19 cellular contexts compared by ENCODE assay signal in genomic region chr3:112000971-112001370, GRCh38. TPM values are rescaled to one million over a fixed set of nuclear protein-coding genes. Genes with fewer than 3 reads are reported as not detected.
DNase-seq lines count a peak whose midpoint lies in the region; ATAC-seq and TF ChIP-seq lines count a peak whose summit lies in the region.
"Had no signal": no experiment of that assay in that cellular context is flagged by ENCODE, and none has a peak within 500 bp of the region (broad histone marks: within the 10 kb centered on the region; RNA-seq: fewer than 3 reads in every experiment).

No MANE protein-coding gene starts in this region.

- ATAC-seq in activated naive CD8-positive, alpha-beta T cell treated with anti-CD3 and anti-CD28 coated beads, Interleukin-2, amount 50 U/mL, for 24 hours: no peak
- ATAC-seq in HG03565 (IDR thresholded peaks at IDR 0.05; ENCODE audit: unreplicated experiment) (no peak), body of pancreas (no peak)
- ATAC-seq: sciatic nerve had no signal

- no peak for TF ChIP-seq POLR2A in body of pancreas (IDR thresholded peaks at IDR 0.05)

- H3K36me3 ChIP-seq in hepatocyte (replicated peaks; ENCODE audit: insufficient read depth, low read depth) (no peaks in the 10 kb centered on the region), body of pancreas (replicated peaks in 1 of 2; ENCODE audit: insufficient read depth in 1 of 2, low read depth in 2 of 2) (no peaks in the 10 kb centered on the region)
- H3K36me3 ChIP-seq: stomach had no signal

- WGBS in hepatocyte (ENCODE audit: low lambda C conversion rate, missing lambda C conversion rate): 42% methylated on average over 2 of the region's 2 CpGs
- WGBS in body of pancreas, 2 donors: 76 to 88% methylated on average over 2 of the region's 2 CpGs

- no peaks in the 10 kb centered on the region for H4K20me1 ChIP-seq in hepatocyte (ENCODE audit: insufficient read depth, poor library complexity, severe bottlenecking)

- H3K9me2 ChIP-seq in hepatocyte (replicated peaks; ENCODE audit: insufficient read depth): no peaks in the 10 kb centered on the region

- intact Hi-C loops in body of pancreas (cut with DNase I): no loop called here

- H3K4me1 Mint-ChIP-seq in activated naive CD8-positive, alpha-beta T cell (ENCODE audit: low read depth): peaks cover 65% of the 10 kb centered on the region
- H3K4me1 Mint-ChIP-seq in activated naive CD8-positive, alpha-beta T cell treated with anti-CD3 and anti-CD28 coated beads, Interleukin-2, amount 50 U/mL, for 24 hours: peaks cover 65% of the 10 kb centered on the region

- H3K79me2 ChIP-seq in hepatocyte: no peaks in the 10 kb centered on the region

- no peaks in the 10 kb centered on the region for H3K27me3 Mint-ChIP-seq in activated naive CD8-positive, alpha-beta T cell
- H3K27me3 Mint-ChIP-seq in activated naive CD8-positive, alpha-beta T cell treated with anti-CD3 and anti-CD28 coated beads, Interleukin-2, amount 50 U/mL, for 24 hours: peaks cover 6% of the 10 kb centered on the region

- H3K27me3 ChIP-seq in hepatocyte (peaks cover 18% of the 10 kb centered on the region), body of pancreas (no peaks in the 10 kb centered on the region)

- no peak for DNase-seq in activated naive CD8-positive, alpha-beta T cell treated with anti-CD3 and anti-CD28 coated beads, Interleukin-2, amount 50 U/mL, for 24 hours
- DNase-seq in NCI-H748 (lab: John Stamatoyannopoulos, UW; ENCODE audit: unreplicated experiment) (peak; percentile 77), hepatocyte (ENCODE audit: low spot score) (no peak), nucleus accumbens (lab: John Stamatoyannopoulos, UW) (no peak), body of pancreas (no peak)
- DNase-seq in effector CD8-positive, alpha-beta T cell (lab: John Stamatoyannopoulos, UW): no peak
- DNase-seq: ACHN; activated CD4-positive, alpha-beta T cell treated with anti-CD3 and anti-CD28 coated beads, Interleukin-2, amount 50 U/mL, for 4 hours; activated naive CD4-positive, alpha-beta T cell treated with anti-CD3 and anti-CD28 coated beads, Interleukin-2, amount 10 ng/mL, durations not matched to agents 7 days and 5 days; activated T-cell treated with anti-CD3 and anti-CD28 coated beads, Interleukin-2, amount 50 U/mL, for 1 hour; HCEC 1CT; NCI-H187 treated with DMSO at 0.1 percent for 48 hours; stomach had no signal

- H3K27ac ChIP-seq in hepatocyte: no peak overlapping the region
- H3K27ac ChIP-seq in body of pancreas: no peak overlapping the region
- H3K27ac ChIP-seq: stomach had no signal

- H3K9me3 Mint-ChIP-seq in activated naive CD8-positive, alpha-beta T cell (ENCODE audit: low read depth): no peaks in the 10 kb centered on the region
- H3K9me3 Mint-ChIP-seq in activated naive CD8-positive, alpha-beta T cell treated with anti-CD3 and anti-CD28 coated beads, Interleukin-2, amount 50 U/mL, for 24 hours: no peaks in the 10 kb centered on the region
- H3K9me3 Mint-ChIP-seq: activated naive CD4-positive, alpha-beta T cell treated with anti-CD3 and anti-CD28 coated beads, Interleukin-2, amount 10 ng/mL, durations not matched to agents 7 days and 5 days; mesothelial cell of epicardium had no signal

- TF ChIP-seq CTCF in hepatocyte (IDR thresholded peaks at IDR 0.05; ENCODE audit: poor library complexity) (no peak), body of pancreas (IDR thresholded peaks at IDR 0.05) (no peak)

- peak overlapping the region; percentile 95 for H3K4me2 ChIP-seq in hepatocyte

- no peak overlapping the region for H3K27ac Mint-ChIP-seq in activated naive CD8-positive, alpha-beta T cell
- no peak overlapping the region for H3K27ac Mint-ChIP-seq in activated naive CD8-positive, alpha-beta T cell treated with anti-CD3 and anti-CD28 coated beads, Interleukin-2, amount 50 U/mL, for 24 hours
- H3K27ac Mint-ChIP-seq: activated naive CD4-positive, alpha-beta T cell treated with anti-CD3 and anti-CD28 coated beads, Interleukin-2, amount 10 ng/mL, durations not matched to agents 7 days and 5 days; mesothelial cell of epicardium had no signal

- peak overlapping the region; percentile 9 for H3K4me3 Mint-ChIP-seq in activated naive CD8-positive, alpha-beta T cell
- H3K4me3 Mint-ChIP-seq in activated naive CD8-positive, alpha-beta T cell treated with anti-CD3 and anti-CD28 coated beads, Interleukin-2, amount 50 U/mL, for 24 hours: no peak overlapping the region
- H3K4me3 Mint-ChIP-seq: activated naive CD4-positive, alpha-beta T cell treated with anti-CD3 and anti-CD28 coated beads, Interleukin-2, amount 10 ng/mL, durations not matched to agents 7 days and 5 days; mesothelial cell of epicardium had no signal

- no peaks in the 10 kb centered on the region for H3K36me3 Mint-ChIP-seq in activated naive CD8-positive, alpha-beta T cell
- H3K36me3 Mint-ChIP-seq in activated naive CD8-positive, alpha-beta T cell treated with anti-CD3 and anti-CD28 coated beads, Interleukin-2, amount 50 U/mL, for 24 hours (ENCODE audit: low read depth): peaks cover 2% of the 10 kb centered on the region
- H3K36me3 Mint-ChIP-seq: activated naive CD4-positive, alpha-beta T cell treated with anti-CD3 and anti-CD28 coated beads, Interleukin-2, amount 10 ng/mL, durations not matched to agents 7 days and 5 days; CD14-positive monocyte; mesothelial cell of epicardium had no signal

- H3K4me1 ChIP-seq in hepatocyte (ENCODE audit: insufficient read depth) (peaks cover 5% of the 10 kb centered on the region), body of pancreas (peaks cover 11% of the 10 kb centered on the region)

- H3K4me3 ChIP-seq in hepatocyte (no peak overlapping the region), body of pancreas (no peak overlapping the region)
- H3K4me3 ChIP-seq: stomach had no signal

- H3K9me3 ChIP-seq in hepatocyte (ENCODE audit: low read depth) (no peaks in the 10 kb centered on the region), body of pancreas (no peaks in the 10 kb centered on the region)
- H3K9me3 ChIP-seq: stomach had no signal

- H2AFZ ChIP-seq in hepatocyte: no peak overlapping the region

RNA-seq across cellular contexts. Expression of gene TAGLN3, which starts 2.2 kb away (rescaled TPM):
- total RNA-seq in hepatocyte (1.9 and 2.1 TPM in 2 replicates), body of pancreas (under 1 TPM; 0.52 to 0.99 TPM)
- 0.51 and 1.9 TPM in 2 replicates for polyA plus RNA-seq in hepatocyte
- total RNA-seq: ureter had no signal
- polyA plus RNA-seq: CD14-positive monocyte had no signal

RNA-seq across cellular contexts. Expression of gene ABHD10, which starts 22.1 kb away (rescaled TPM):
- total RNA-seq in hepatocyte (34.2 and 36.2 TPM in 2 replicates), body of pancreas (10 to 100 TPM; 15.6 to 17.1 TPM)
- 18.0 and 25.6 TPM in 2 replicates for polyA plus RNA-seq in hepatocyte

RNA-seq across cellular contexts. Expression of gene TMPRSS7, which starts 33.6 kb away (rescaled TPM):
- total RNA-seq in hepatocyte (0.24 TPM in 1 of 2 replicates, not detected in the other), body of pancreas (not detected)
- 0.06 TPM in 1 of 2 replicates, not detected in the other for polyA plus RNA-seq in hepatocyte
- total RNA-seq: mesothelial cell of epicardium, sciatic nerve had no signal
- polyA plus RNA-seq: CD14-positive monocyte had no signal
